In the genomic region with DNA sequence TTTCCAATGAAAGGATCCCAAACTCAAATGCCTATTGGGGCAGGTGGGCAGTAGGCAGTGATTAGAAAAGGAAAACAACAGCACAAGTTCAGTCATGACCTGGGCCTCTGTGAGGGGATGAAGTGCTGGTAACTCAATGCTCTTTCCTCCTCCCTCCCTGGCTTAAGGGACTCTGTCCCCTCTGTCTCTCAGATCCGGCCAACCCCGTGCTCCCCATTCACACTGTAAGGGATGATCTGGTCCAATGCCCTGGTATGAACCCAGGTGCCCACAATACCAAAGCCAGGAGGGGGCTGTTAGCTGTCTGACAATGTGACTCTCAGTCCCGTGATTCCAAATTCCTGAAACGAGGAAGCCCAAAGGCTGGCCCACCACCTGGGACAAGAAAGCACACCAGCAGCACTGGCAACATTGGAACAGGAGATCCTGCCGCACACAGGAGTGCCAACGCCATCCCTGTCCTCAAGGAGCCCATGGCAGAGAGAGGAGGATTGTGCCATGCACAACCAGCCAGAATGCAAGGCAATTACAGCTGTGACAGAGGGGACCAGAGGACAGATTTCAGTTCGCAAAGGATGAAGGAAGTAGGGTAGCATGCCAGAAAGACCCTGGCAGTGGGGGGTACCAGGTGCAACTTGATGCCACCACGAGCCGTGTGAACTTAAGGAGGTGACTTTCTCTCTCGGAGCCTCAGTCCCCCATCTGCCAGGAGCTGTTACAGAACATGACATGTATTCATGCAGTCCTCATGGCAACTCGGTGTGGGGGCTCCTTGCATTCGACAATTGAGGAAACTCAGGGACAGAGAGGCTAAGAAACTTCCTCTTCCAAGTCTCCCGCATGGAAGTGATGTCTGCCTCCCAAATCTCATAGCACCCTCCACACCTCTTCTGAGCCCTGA, we compare ENCODE assay signal across 2 cellular contexts.
A peak's percentile ranks its signal among the peaks of the same experiment; 100 is the strongest.
TF ChIP-seq lines count a peak whose summit lies in the region.

No MANE protein-coding gene starts in this region.

TF ChIP-seq in IMR-90, 13 proteins besides CTCF, POLR2A, EP300 and RAD21:
- TF ChIP-seq FOS (IDR thresholded peaks at IDR 0.05; ENCODE audit: low read depth, low read length): no peak
- no peak for TF ChIP-seq MAFK (IDR thresholded peaks at IDR 0.05; ENCODE audit: low read depth, low read length)
- TF ChIP-seq, protein P1, sequence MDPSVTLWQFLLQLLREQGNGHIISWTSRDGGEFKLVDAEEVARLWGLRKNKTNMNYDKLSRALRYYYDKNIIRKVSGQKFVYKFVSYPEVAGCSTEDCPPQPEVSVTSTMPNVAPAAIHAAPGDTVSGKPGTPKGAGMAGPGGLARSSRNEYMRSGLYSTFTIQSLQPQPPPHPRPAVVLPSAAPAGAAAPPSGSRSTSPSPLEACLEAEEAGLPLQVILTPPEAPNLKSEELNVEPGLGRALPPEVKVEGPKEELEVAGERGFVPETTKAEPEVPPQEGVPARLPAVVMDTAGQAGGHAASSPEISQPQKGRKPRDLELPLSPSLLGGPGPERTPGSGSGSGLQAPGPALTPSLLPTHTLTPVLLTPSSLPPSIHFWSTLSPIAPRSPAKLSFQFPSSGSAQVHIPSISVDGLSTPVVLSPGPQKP (IDR thresholded peaks at IDR 0.05; ENCODE audit: borderline replicate concordance, low read depth, low read length): no peak
- no peak for TF ChIP-seq CEBPB (IDR thresholded peaks at IDR 0.05; ENCODE audit: low read depth, low read length)
- no peak for TF ChIP-seq NFE2L2 (IDR thresholded peaks at IDR 0.05; ENCODE audit: low read depth, low read length)
- no peak for TF ChIP-seq USF2 (IDR thresholded peaks at IDR 0.05; ENCODE audit: low read depth, low read length)
- no peak for TF ChIP-seq SMC3 (IDR thresholded peaks at IDR 0.05; ENCODE audit: low read depth, low read length)
- no peak for TF ChIP-seq BHLHE40 (IDR thresholded peaks at IDR 0.05; ENCODE audit: low read depth, low read length)
- no peak for TF ChIP-seq MAZ (IDR thresholded peaks at IDR 0.05; ENCODE audit: borderline replicate concordance, low read depth, low read length)
- no peak for TF ChIP-seq RCOR1 (IDR thresholded peaks at IDR 0.05; ENCODE audit: insufficient replicate concordance, low read length)
- no peak for TF ChIP-seq MXI1 (IDR thresholded peaks at IDR 0.05; ENCODE audit: borderline replicate concordance, low read depth, low read length)
- TF ChIP-seq RFX5 (IDR thresholded peaks at IDR 0.05; ENCODE audit: low read depth, low read length): no peak
- TF ChIP-seq CHD1 (IDR thresholded peaks at IDR 0.05; ENCODE audit: low read depth, low read length): no peak

TF ChIP-seq in HepG2, 621 proteins besides CTCF, POLR2A, EP300 and RAD21:
- TF ChIP-seq ZNF263 (CRISPR knock-in tag; IDR thresholded peaks at IDR 0.05) (peak; percentile 90), RFX5 (IDR thresholded peaks at IDR 0.05; ENCODE audit: low read depth, low read length) (no peak)
TF ChIP-seq in HepG2: peak in this region for 1.
